1 cellular context compared by ENCODE assay signal in the genomic region with DNA sequence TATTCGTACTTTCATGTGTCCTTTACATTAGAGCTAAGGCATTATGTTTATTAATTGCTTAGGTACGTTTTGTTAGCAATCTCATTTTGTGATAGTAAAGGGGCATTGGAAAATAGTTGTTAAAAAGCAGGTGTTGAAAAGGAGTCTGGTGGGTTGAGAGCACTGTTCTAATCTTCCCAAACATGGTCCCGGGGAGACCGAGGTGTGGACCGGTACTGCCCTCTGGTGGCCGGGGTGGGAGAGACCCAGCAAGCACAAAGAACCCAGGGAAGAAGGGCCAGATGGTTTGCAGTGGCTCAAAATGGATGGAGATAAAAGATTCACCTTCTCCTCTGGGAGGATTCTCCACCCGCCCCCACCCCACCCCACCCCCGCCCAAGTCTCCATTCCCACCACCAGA.
TF ChIP-seq lines count a peak whose summit lies in the region.

No MANE protein-coding gene starts in this region.

TF ChIP-seq in WTC11, 78 proteins besides CTCF, POLR2A, EP300 and RAD21 (continued from another document):
- TF ChIP-seq PRDM15 (CRISPR knock-in tag; IDR thresholded peaks at IDR 0.05), result no peak
- no peak for TF ChIP-seq ZNF416 (CRISPR knock-in tag; IDR thresholded peaks at IDR 0.05)
